Comparison of ENCODE assay signal across 25 cellular contexts in the genomic region with DNA sequence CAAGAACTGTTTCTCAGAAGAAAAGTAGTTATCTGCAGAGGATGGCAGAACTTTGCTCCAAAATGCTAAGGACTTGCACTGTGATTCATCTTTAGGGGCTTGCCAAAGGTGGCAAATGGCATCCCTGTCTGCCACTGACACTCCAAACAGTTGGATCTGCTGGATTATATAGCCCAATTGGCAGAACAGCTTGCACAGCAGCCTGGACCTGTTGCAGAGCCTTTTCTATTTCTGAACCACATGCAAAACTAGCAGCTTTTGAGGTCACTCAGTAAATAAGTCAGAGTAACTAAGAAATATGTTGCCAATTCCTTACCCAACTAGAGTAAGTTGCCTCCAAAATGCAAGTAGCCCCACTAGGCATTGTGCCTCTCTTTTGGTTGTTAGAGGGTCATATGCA.
"Had no signal": no experiment of that assay in that cellular context is flagged by ENCODE, and none has a peak within 500 bp of the region (broad histone marks: within the 10 kb centered on the region; RNA-seq: fewer than 3 reads in every experiment).

No MANE protein-coding gene starts in this region.

- H3K4me2 ChIP-seq: neural progenitor cell had no signal

- H3K9ac ChIP-seq: neural progenitor cell, parathyroid adenoma had no signal

- ATAC-seq: natural killer cell; psoas muscle; right cardiac atrium; right lobe of liver; stimulated activated effector memory CD8-positive, alpha-beta T cell treated with anti-CD3 and anti-CD28 coated beads, Interleukin-12 subunit alpha, Interleukin-12 subunit beta, amount 100 ng/mL, for 72 hours; stimulated activated naive B cell treated with anti-CD40 and anti-IgM and Interleukin-4, amounts not matched to agents 10 μg/mL and 1 μg/mL and 100 μg/mL, for 72 hours had no signal

- H3K9me3 ChIP-seq: ovary, right lobe of liver, sigmoid colon, stomach, thoracic aorta, thyroid gland, tibial nerve, upper lobe of left lung, vagina had no signal

- FAIRE-seq: small intestine, urothelium cell line had no signal

- H3K27ac ChIP-seq: neural progenitor cell, ovary, parathyroid adenoma, psoas muscle, right lobe of liver, sigmoid colon, stomach, thoracic aorta, thyroid gland, tibial nerve, upper lobe of left lung, vagina had no signal

- H3K27me3 ChIP-seq: neural progenitor cell, ovary, right lobe of liver, sigmoid colon, stomach, thyroid gland, tibial nerve, upper lobe of left lung, vagina had no signal

- H3K36me3 ChIP-seq: neural progenitor cell, ovary, right lobe of liver, sigmoid colon, stomach, thoracic aorta, thyroid gland, tibial nerve, upper lobe of left lung, vagina had no signal

- H3K4me3 ChIP-seq: neural progenitor cell, ovary, psoas muscle, right lobe of liver, sigmoid colon, stomach, thoracic aorta, thyroid gland, tibial nerve, upper lobe of left lung, vagina had no signal

- DNase-seq: natural killer cell; occipital lobe; ovary; psoas muscle; right cardiac atrium; right lobe of liver; sigmoid colon; small intestine; stimulated activated CD4-positive, alpha-beta T cell treated with anti-CD3 and anti-CD28 coated beads, Interleukin-15, amount 100 ng/mL, for 24 hours; stimulated activated CD4-positive, alpha-beta T cell treated with anti-CD3 and anti-CD28 coated beads, Interleukin-2, amount 100 ng/mL, for 24 hours; stimulated activated CD4-positive, alpha-beta T cell treated with anti-CD3 and anti-CD28 coated beads, Interleukin-2, amount 100 ng/mL, for 48 hours; stimulated activated CD4-positive, alpha-beta T cell treated with anti-CD3 and anti-CD28 coated beads, Interleukin-4, amount 100 ng/mL, for 24 hours; stimulated activated naive B cell treated with anti-CD40 and anti-IgM and Interleukin-4, amounts not matched to agents 10 μg/mL and 1 μg/mL and 100 μg/mL, for 72 hours; stimulated activated naive CD4-positive, alpha-beta T cell treated with Interleukin-2 at 50 U/mL for 16 hours; stomach; thyroid gland; trophoblast cell; upper lobe of left lung had no signal

- H3K4me1 ChIP-seq: neural progenitor cell, parathyroid adenoma, psoas muscle, right lobe of liver, thyroid gland, tibial nerve, upper lobe of left lung, vagina had no signal

- H3K79me2 ChIP-seq: parathyroid adenoma had no signal

- H2AFZ ChIP-seq: neural progenitor cell, parathyroid adenoma had no signal
